Comparison of ENCODE assay signal across 17 cellular contexts in genomic region chr1:193707271-193708015, GRCh38.
A peak's percentile ranks its signal among the peaks of the same experiment; 100 is the strongest.
DNase-seq lines count a peak whose midpoint lies in the region; ATAC-seq and TF ChIP-seq lines count a peak whose summit lies in the region.
"Had no signal": no experiment of that assay in that cellular context is flagged by ENCODE, and none has a peak within 500 bp of the region (broad histone marks: within the 10 kb centered on the region; RNA-seq: fewer than 3 reads in every experiment).

No MANE protein-coding gene starts in this region.

- H2AK5ac ChIP-seq in mesenchymal stem cell (ENCODE audit: low read length, severe bottlenecking), result no peak overlapping the region

- no peak overlapping the region for H3K4me2 ChIP-seq in GM23248 (ENCODE audit: unreplicated experiment)
- no peak overlapping the region for H3K4me2 ChIP-seq in mesenchymal stem cell (ENCODE audit: low read length, poor library complexity, severe bottlenecking)
- no peak overlapping the region for H3K4me2 ChIP-seq in GM23338

- no peak for TF ChIP-seq CTCF in choroid plexus epithelial cell (conservative IDR thresholded peaks at IDR 0.05; ENCODE audit: low read depth, low read length)
- no peak for TF ChIP-seq CTCF in A673 (conservative IDR thresholded peaks at IDR 0.05; ENCODE audit: low read depth, low read length)
- no peak for TF ChIP-seq CTCF in GM23338 (conservative IDR thresholded peaks at IDR 0.05; ENCODE audit: low read depth in 2 of 2)

- no peaks in the 10 kb centered on the region for H3K27me3 Mint-ChIP-seq in GM23338 (ENCODE audit: insufficient read depth, low read depth, poor library complexity)
- H3K27me3 Mint-ChIP-seq: activated CD8-positive, alpha-beta T cell treated with anti-CD3 and anti-CD28 coated beads for 36 hours; CD8-positive, alpha-beta memory T cell had no signal

- H3K27me3 ChIP-seq in GM23248 (replicated peaks; ENCODE audit: insufficient read depth) (no peaks in the 10 kb centered on the region), mesenchymal stem cell (ENCODE audit: control insufficient read depth in 1 of 2, insufficient read depth in 1 of 2, low read length in 2 of 2) (no peaks in the 10 kb centered on the region), A673 (replicated peaks; ENCODE audit: insufficient read depth, low read depth, low read length, poor library complexity) (no peaks in the 10 kb centered on the region), GM23338 (ENCODE audit: insufficient read depth) (no peaks in the 10 kb centered on the region)
- H3K27me3 ChIP-seq: thyroid gland had no signal

- H3K9me2 ChIP-seq in GM23248 (ENCODE audit: insufficient read depth) (no peaks in the 10 kb centered on the region), GM23338 (ENCODE audit: insufficient read depth) (no peaks in the 10 kb centered on the region)

- H4K20me1 ChIP-seq in GM23248 (ENCODE audit: insufficient read depth), result no peaks in the 10 kb centered on the region
- H4K20me1 ChIP-seq in GM23338 (replicated peaks; ENCODE audit: insufficient read depth), result no peaks in the 10 kb centered on the region

- H4K91ac ChIP-seq in mesenchymal stem cell (ENCODE audit: low read length), result no peak overlapping the region

- WGBS in GM23248 (ENCODE audit: low coverage in 1 of 2, low lambda C conversion rate in 2 of 2, missing lambda C conversion rate in 2 of 2), 2 experiments, result 28 to 41% methylated on average over 2 of the region's 2 CpGs
- WGBS in mesenchymal stem cell, result no CpG with 5 or more reads among the region's 2 CpGs

- H3K4me3 ChIP-seq in GM23248 (no peak overlapping the region), choroid plexus epithelial cell (ENCODE audit: low read depth, low read length) (no peak overlapping the region), mesenchymal stem cell (ENCODE audit: insufficient read depth in 1 of 2, low read depth in 1 of 2, low read length in 2 of 2) (no peak overlapping the region), A673 (ENCODE audit: low read depth, low read length, poor library complexity, severe bottlenecking) (no peak overlapping the region), GM23338 (no peak overlapping the region)
- H3K4me3 ChIP-seq: HAP-1, thyroid gland had no signal

- H3F3A ChIP-seq in GM23248 (ENCODE audit: insufficient read depth), result no peaks in the 10 kb centered on the region
- no peaks in the 10 kb centered on the region for H3F3A ChIP-seq in GM23338 (replicated peaks; ENCODE audit: low read depth)

- intact Hi-C loops in A673 (cut with micrococcal nuclease; ENCODE audit: unreplicated experiment), result no loop called here

- H3K4ac ChIP-seq in mesenchymal stem cell (ENCODE audit: low read depth in 1 of 2, low read length in 2 of 2), result no peak overlapping the region

- in situ Hi-C loops in GM23248 (cut with MboI), result no loop called here

- H2AFZ ChIP-seq in GM23248 (no peak overlapping the region), mesenchymal stem cell (ENCODE audit: low read depth, low read length) (no peak overlapping the region), GM23338 (no peak overlapping the region)

- CTCF ChIA-PET in A673 (lab: Charles Lee), result interaction anchor here (0.6 kb wide), 1 partner anchor 703 kb away, joined by 5 read pairs; no protein-coding TSS in a partner anchor

- H2BK15ac ChIP-seq in mesenchymal stem cell (ENCODE audit: low read depth, poor library complexity, severe bottlenecking), result no peak overlapping the region

- no peaks in the 10 kb centered on the region for H3K9me3 ChIP-seq in GM23248 (ENCODE audit: low read depth)
- no peaks in the 10 kb centered on the region for H3K9me3 ChIP-seq in mesenchymal stem cell (ENCODE audit: control insufficient read depth, low read length)
- no peaks in the 10 kb centered on the region for H3K9me3 ChIP-seq in A673 (ENCODE audit: low read depth, low read length, poor library complexity, severe bottlenecking)
- H3K9me3 ChIP-seq: HAP-1, thyroid gland had no signal

- no peak overlapping the region for H2BK120ac ChIP-seq in mesenchymal stem cell (ENCODE audit: low read depth, low read length)

- no peak for ATAC-seq in GM23338
- ATAC-seq: activated CD8-positive, alpha-beta T cell treated with anti-CD3 and anti-CD28 coated beads for 36 hours had no signal

- H3K4me1 Mint-ChIP-seq in GM23338, result no peaks in the 10 kb centered on the region; the same call in 2 of the 3 replicates

- no peak overlapping the region for H3K14ac ChIP-seq in mesenchymal stem cell (ENCODE audit: low read length in 2 of 2)

- H3K9ac ChIP-seq in GM23248 (no peak overlapping the region), mesenchymal stem cell (ENCODE audit: low read length) (no peak overlapping the region)

- no peak overlapping the region for H3K4me3 Mint-ChIP-seq in GM23338
- H3K4me3 Mint-ChIP-seq: activated CD8-positive, alpha-beta T cell treated with anti-CD3 and anti-CD28 coated beads for 36 hours had no signal

- H3K23ac ChIP-seq in mesenchymal stem cell (ENCODE audit: low read length in 2 of 2), result no peak overlapping the region

- H3K36me3 ChIP-seq in GM23248 (ENCODE audit: low read depth), result no peaks in the 10 kb centered on the region
- H3K36me3 ChIP-seq in mesenchymal stem cell (ENCODE audit: control insufficient read depth in 1 of 2, insufficient read depth in 2 of 2, low read depth in 1 of 2, low read length in 2 of 2), result no peaks in the 10 kb centered on the region
- no peaks in the 10 kb centered on the region for H3K36me3 ChIP-seq in A673 (ENCODE audit: insufficient read depth, low read length, poor library complexity, severe bottlenecking)
- H3K36me3 ChIP-seq in GM23338 (ENCODE audit: insufficient read depth), result no peaks in the 10 kb centered on the region
- H3K36me3 ChIP-seq: HAP-1, thyroid gland had no signal

- H3K79me1 ChIP-seq in mesenchymal stem cell (replicated peaks; ENCODE audit: low read length, poor library complexity, severe bottlenecking), result no peaks in the 10 kb centered on the region

- no peak overlapping the region for H2BK5ac ChIP-seq in mesenchymal stem cell (ENCODE audit: low read depth, low read length, poor library complexity, severe bottlenecking)

- no peaks in the 10 kb centered on the region for H3K36me3 Mint-ChIP-seq in GM23338 (ENCODE audit: low read depth)

- DNase-seq in GM23248 (peak; percentile 39), NCI-H460 (ENCODE audit: extremely low read depth, low read depth) (peak; percentile 56), choroid plexus epithelial cell (ENCODE audit: low read depth) (peak; percentile 49), mesenchymal stem cell (peak; percentile 75), A673 (ENCODE audit: low spot score) (no peak), amygdala (lab: John Stamatoyannopoulos, UW) (no peak), NCI-H446 (lab: John Stamatoyannopoulos, UW) (no peak), GM23338 (ENCODE audit: low spot score) (no peak)
- DNase-seq: activated CD8-positive, alpha-beta T cell treated with anti-CD3 and anti-CD28 coated beads for 36 hours; activated gamma-delta T cell; CD8-positive, alpha-beta memory T cell; central memory CD4-positive, alpha-beta T cell; erythroblast; posterior cingulate gyrus; SHP77 treated with DMSO at 0.1 percent for 48 hours; thyroid gland had no signal

- no peak overlapping the region for H3K18ac ChIP-seq in mesenchymal stem cell (ENCODE audit: low read depth in 1 of 2, low read length in 2 of 2)

- no peak overlapping the region for H3K27ac ChIP-seq in GM23248
- no peak overlapping the region for H3K27ac ChIP-seq in mesenchymal stem cell (ENCODE audit: low read length, poor library complexity, severe bottlenecking)
- H3K27ac ChIP-seq in A673 (ENCODE audit: low read depth, low read length, poor library complexity, severe bottlenecking), result no peak overlapping the region
- no peak overlapping the region for H3K27ac ChIP-seq in GM23338 (ENCODE audit: low read depth)
- H3K27ac ChIP-seq: thyroid gland had no signal

- H3K9me3 Mint-ChIP-seq in GM23338, result no peaks in the 10 kb centered on the region
- H3K9me3 Mint-ChIP-seq: CD8-positive, alpha-beta memory T cell had no signal

- no peak overlapping the region for H2BK12ac ChIP-seq in mesenchymal stem cell (ENCODE audit: low read length in 2 of 2)

- H3K4me1 ChIP-seq in GM23248 (ENCODE audit: insufficient read depth) (no peaks in the 10 kb centered on the region), mesenchymal stem cell (ENCODE audit: control insufficient read depth, insufficient read depth, low read depth, low read length) (no peaks in the 10 kb centered on the region), A673 (ENCODE audit: insufficient read depth, low read length, poor library complexity, severe bottlenecking) (no peaks in the 10 kb centered on the region), GM23338 (ENCODE audit: insufficient read depth) (no peaks in the 10 kb centered on the region)
- H3K4me1 ChIP-seq: HAP-1 had no signal

- no TSS peak for BruUV-seq in A673 (replicated peaks; lab: Mats Ljungman, UMichigan)

- no peak overlapping the region for H4K8ac ChIP-seq in mesenchymal stem cell (ENCODE audit: low read length)

- H3K79me2 ChIP-seq in GM23248 (ENCODE audit: insufficient read depth), result no peaks in the 10 kb centered on the region
- no peaks in the 10 kb centered on the region for H3K79me2 ChIP-seq in GM23338 (replicated peaks; ENCODE audit: insufficient read depth)

- H3K27ac Mint-ChIP-seq in GM23338, result no peak overlapping the region
- H3K27ac Mint-ChIP-seq: activated CD8-positive, alpha-beta T cell treated with anti-CD3 and anti-CD28 coated beads for 36 hours had no signal

- POLR2A ChIA-PET in A673 (lab: Charles Lee; ENCODE audit: low non-redundant PET), result no interaction called here

TF ChIP-seq in GM23338, 12 proteins besides CTCF, POLR2A, EP300 and RAD21 (continues in another document):
- TF ChIP-seq NANOG (IDR thresholded peaks at IDR 0.05; ENCODE audit: borderline replicate concordance) (no peak), ZNF331 (CRISPR knock-in tag; IDR thresholded peaks at IDR 0.05; ENCODE audit: low read depth) (no peak), JUNB (IDR thresholded peaks at IDR 0.05; ENCODE audit: unreplicated experiment) (no peak), POLR2AphosphoS5 (IDR thresholded peaks at IDR 0.05; ENCODE audit: low read depth) (no peak), STAT1 (IDR thresholded peaks at IDR 0.05; ENCODE audit: unreplicated experiment) (no peak), ETS1 (IDR thresholded peaks at IDR 0.05) (no peak)

Comparison
In these comparisons a context has a peak if more than half of its experiments do, and no peak if none do; other contexts are left out.
1. DNase-seq: peak in GM23248 (single experiment), NCI-H460 (single experiment), choroid plexus epithelial cell (single experiment) and mesenchymal stem cell (single experiment); none in A673 (single experiment), amygdala (0 of 56), NCI-H446 (0 of 2) and GM23338 (single experiment).